Comparison of ENCODE assay signal across 1 cellular context in genomic region chr10:62382831-62383230, GRCh38.
TF ChIP-seq lines count a peak whose summit lies in the region.

No MANE protein-coding gene starts in this region.

TF ChIP-seq in SK-N-SH, 30 proteins besides CTCF, POLR2A, EP300 and RAD21 (continued from another document):
- TF ChIP-seq NRF1 (IDR thresholded peaks at IDR 0.05; ENCODE audit: low read depth, low read length) (no peak), FOXM1 (IDR thresholded peaks at IDR 0.05; ENCODE audit: low read depth) (no peak)
